8 cellular contexts compared by ENCODE assay signal in genomic region chr20:53595018-53595378, GRCh38. TPM values are rescaled to one million over a fixed set of nuclear protein-coding genes. Genes with fewer than 3 reads are reported as not detected.
DNase-seq lines count a peak whose midpoint lies in the region; ATAC-seq and TF ChIP-seq lines count a peak whose summit lies in the region.

No MANE protein-coding gene starts in this region.

- peak overlapping the region; percentile 62 to 85 (median 70) for H3K4me3 ChIP-seq in mammary epithelial cell (replicated peaks in 1 of 3; ENCODE audit: insufficient read depth in 1 of 3, low read depth in 2 of 3, low read length in 3 of 3)
- H3K4me3 ChIP-seq in mucosa of rectum (ENCODE audit: low read length in 2 of 2) = peak overlapping the region; percentile 60 to 70

- dilution Hi-C loops in mammary epithelial cell (cut with HindIII; ENCODE audit: low sequenced_read_pairs) = loop anchor here (25.0 kb wide), 1 partner anchor 167 kb away; no protein-coding TSS in a partner anchor

- TF ChIP-seq CTCF in 22Rv1 (IDR thresholded peaks at IDR 0.05) = no peak
- no peak for TF ChIP-seq CTCF in mammary epithelial cell (conservative IDR thresholded peaks at IDR 0.05 in 1 of 2, IDR thresholded peaks at IDR 0.05 in 1 of 2; ENCODE audit: extremely low read depth in 1 of 2, insufficient read depth in 1 of 2, low read depth in 1 of 2, low read length in 2 of 2)

- no peaks in the 10 kb centered on the region for H4K20me1 ChIP-seq in mammary epithelial cell (ENCODE audit: insufficient read depth, low read length)

- H2AFZ ChIP-seq in mammary epithelial cell (ENCODE audit: low read depth, low read length) = peak overlapping the region; percentile 72

- H3K9ac ChIP-seq in mammary epithelial cell (ENCODE audit: insufficient read depth, low read length) = peak overlapping the region; percentile 90
- H3K9ac ChIP-seq in mucosa of rectum (ENCODE audit: low read depth in 1 of 2, low read length in 2 of 2) = peak overlapping the region; percentile 80 to 85

- H3K9me3 ChIP-seq in mammary epithelial cell (replicated peaks; ENCODE audit: insufficient read depth, low read length) (no peaks in the 10 kb centered on the region), mucosa of rectum (ENCODE audit: control insufficient read depth in 2 of 2, low read length in 2 of 2) (no peaks in the 10 kb centered on the region)

- 11% methylated on average over 7 of the region's 7 CpGs for WGBS in mammary epithelial cell (ENCODE audit: low coverage, missing lambda C conversion rate)

- DNase-seq in HT-29 (ENCODE audit: low spot score) = peak; percentile 59
- no peak for DNase-seq in mammary epithelial cell
- no peak for DNase-seq in DMS 273 (lab: John Stamatoyannopoulos, UW; ENCODE audit: unreplicated experiment)
- no peak for DNase-seq in activated effector memory CD4-positive, alpha-beta T cell treated with Interleukin-2 at 50 U/mL for 16 hours
- no peak for DNase-seq in NCI-H1436 (lab: John Stamatoyannopoulos, UW)

- H3K27ac ChIP-seq in 22Rv1 (peak overlapping the region; percentile 85), mammary epithelial cell (ENCODE audit: insufficient read depth, low read depth, low read length) (peak overlapping the region; percentile 81), mucosa of rectum (ENCODE audit: low read depth in 2 of 2, low read length in 2 of 2) (peak overlapping the region; percentile 84 to 91)

- H3K27me3 ChIP-seq in mammary epithelial cell (ENCODE audit: insufficient read depth, low read length) (no peaks in the 10 kb centered on the region), mucosa of rectum (ENCODE audit: control insufficient read depth in 2 of 2, insufficient read depth in 2 of 2, low read length in 2 of 2) (no peaks in the 10 kb centered on the region)

- intact Hi-C loops in mammary epithelial cell (cut with micrococcal nuclease) = no loop called here

- CTCF ChIA-PET in mammary epithelial cell (lab: Charles Lee; ENCODE audit: low non-redundant PET) = no interaction called here

- H3K36me3 ChIP-seq in mammary epithelial cell (ENCODE audit: insufficient read depth, low read length) = no peaks in the 10 kb centered on the region
- no peaks in the 10 kb centered on the region for H3K36me3 ChIP-seq in mucosa of rectum (ENCODE audit: control insufficient read depth in 2 of 2, insufficient read depth in 2 of 2, low read length in 2 of 2)

- no peak for ATAC-seq in HG03135 (IDR thresholded peaks at IDR 0.05; ENCODE audit: unreplicated experiment)

- peaks cover 36% of the 10 kb centered on the region for H3K79me2 ChIP-seq in mammary epithelial cell (ENCODE audit: insufficient read depth, low read length)

- H3K4me1 ChIP-seq in mammary epithelial cell (ENCODE audit: insufficient read depth, low read length) = peaks cover 25% of the 10 kb centered on the region
- peaks cover 4 to 10% of the 10 kb centered on the region in 2 donors for H3K4me1 ChIP-seq in mucosa of rectum (ENCODE audit: control insufficient read depth in 2 of 2, insufficient read depth in 2 of 2, low read length in 2 of 2)

- peak overlapping the region; percentile 90 for H3K4me2 ChIP-seq in mammary epithelial cell (ENCODE audit: insufficient read depth, low read depth, low read length)

- no TSS peak for BruUV-seq in mammary epithelial cell (replicated peaks; lab: Mats Ljungman, UMichigan)

- in situ Hi-C loops in mammary epithelial cell (cut with MboI; ENCODE audit: low sequenced_read_pairs in 2 of 2) = loop anchor here in 1 of 2 donors (25.0 kb wide), 1 partner anchor 592 kb away; no protein-coding TSS in a partner anchor

RNA-seq across cellular contexts. Expression of gene ZNF217, which starts 1.4 kb away (rescaled TPM):
- 16.9 and 19.2 TPM in 2 replicates for total RNA-seq in HT-29 (2014; rRNA removed; shearing (Covaris generic))
- 10 to 100 TPM; 30.8 to 39.8 TPM for total RNA-seq in mammary epithelial cell
- 8.7 TPM for polyA plus RNA-seq in mammary epithelial cell
- polyA minus RNA-seq in mammary epithelial cell = 63.7 TPM
